Comparison of ENCODE assay signal across 10 cellular contexts in the genomic region with DNA sequence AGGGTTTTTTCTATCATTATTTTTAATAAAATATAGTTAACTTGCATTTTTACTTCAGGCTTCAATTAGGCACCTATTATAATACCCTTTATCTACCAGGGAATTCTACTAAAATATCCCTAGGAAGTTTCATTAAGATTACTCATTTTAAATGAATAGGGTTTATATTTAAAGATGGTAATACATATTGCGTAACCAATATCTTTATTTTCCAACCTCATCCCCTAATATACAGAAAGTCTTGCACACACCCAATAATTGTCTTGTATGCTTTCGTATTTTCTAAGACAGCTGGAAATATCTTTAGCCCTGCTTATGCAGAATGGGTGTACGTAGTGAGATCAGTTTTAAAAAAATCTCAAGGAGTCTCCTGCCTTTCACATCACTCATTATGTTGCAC.
"Had no signal": no experiment of that assay in that cellular context is flagged by ENCODE, and none has a peak within 500 bp of the region (broad histone marks: within the 10 kb centered on the region; RNA-seq: fewer than 3 reads in every experiment).

No MANE protein-coding gene starts in this region.

- H3K4me3 ChIP-seq: GM23248, GM23338, HAP-1 had no signal

- H3K4me2 ChIP-seq: GM23338 had no signal

- H2AFZ ChIP-seq: GM23248, GM23338 had no signal

- H3K9me3 ChIP-seq: HAP-1 had no signal

- DNase-seq: GM23248, GOT3, H7, H9, HCEC 1CT, HFFc6 had no signal

- FAIRE-seq: H54 had no signal

- H3K9ac ChIP-seq: GM23248 had no signal

- H3K36me3 ChIP-seq: HAP-1 had no signal

- H3K27ac ChIP-seq: GM23248 had no signal

- H3K4me1 ChIP-seq: HAP-1 had no signal

- ATAC-seq: GM23338, HCT116 had no signal
